ENCODE assay signal across 8 cellular contexts in genomic region chr2:74290466-74291216, GRCh38. TPM values are rescaled to one million over a fixed set of nuclear protein-coding genes. Genes with fewer than 3 reads are reported as not detected.
DNase-seq lines count a peak whose midpoint lies in the region; ATAC-seq and TF ChIP-seq lines count a peak whose summit lies in the region.

No MANE protein-coding gene starts in this region.

- CTCF ChIA-PET in activated CD8-positive, alpha-beta T cell treated with anti-CD3 and anti-CD28 coated beads, Interleukin-2, amount 10 ng/mL, durations not matched to agents 7 days and 5 days (lab: Charles Lee): interaction anchor here (1.2 to 2.6 kb wide), 4 partner anchors 25 to 101 kb away, joined by 3 to 20 read pairs (median 8); no protein-coding TSS in a partner anchor
- CTCF ChIA-PET in naive thymus-derived CD4-positive, alpha-beta T cell (lab: Charles Lee): interaction anchor here (0.9 to 1.9 kb wide), 2 partner anchors 41 to 44 kb away, joined by 3 to 7 read pairs; no protein-coding TSS in a partner anchor

- in situ Hi-C loops in HAP-1 (cut with MboI; ENCODE audit: low sequenced_read_pairs): no loop called here

- H3K27ac ChIP-seq in naive thymus-derived CD4-positive, alpha-beta T cell (ENCODE audit: low read depth, low read length): peak overlapping the region; percentile 72

- H3K27me3 ChIP-seq in naive thymus-derived CD4-positive, alpha-beta T cell (ENCODE audit: control insufficient read depth in 2 of 2, insufficient read depth in 2 of 2, low read length in 2 of 2): no peaks in the 10 kb centered on the region
- H3K27me3 ChIP-seq in HAP-1 (ENCODE audit: low read depth): no peaks in the 10 kb centered on the region
- no peaks in the 10 kb centered on the region for H3K27me3 ChIP-seq in BE2C

- POLR2A ChIA-PET in activated CD8-positive, alpha-beta T cell treated with anti-CD3 and anti-CD28 coated beads, Interleukin-2, amount 10 ng/mL, durations not matched to agents 7 days and 5 days (lab: Charles Lee): interaction anchor here (1.1 to 1.8 kb wide), 4 partner anchors 9 to 24 kb away, joined by 3 to 9 read pairs (median 4); no protein-coding TSS in a partner anchor
- POLR2A ChIA-PET in naive thymus-derived CD4-positive, alpha-beta T cell (lab: Charles Lee): interaction anchor here (0.6 to 1.5 kb wide), 5 partner anchors 10 to 272 kb away, joined by 3 to 4 read pairs (median 3); no protein-coding TSS in a partner anchor

- peaks cover 0 to 3% (median 0%) of the 10 kb centered on the region in 3 experiments for H3K36me3 ChIP-seq in naive thymus-derived CD4-positive, alpha-beta T cell (ENCODE audit: control insufficient read depth in 2 of 3, insufficient read depth in 3 of 3, low read length in 3 of 3)
- no peaks in the 10 kb centered on the region for H3K36me3 ChIP-seq in HAP-1 (replicated peaks)
- H3K36me3 ChIP-seq in BE2C: no peaks in the 10 kb centered on the region

- peak overlapping the region; percentile 85 for H3K27ac Mint-ChIP-seq in activated CD8-positive, alpha-beta T cell treated with anti-CD3 and anti-CD28 coated beads, Interleukin-2, amount 10 ng/mL, durations not matched to agents 7 days and 5 days
- peak overlapping the region; percentile 74 to 96 (median 91) for H3K27ac Mint-ChIP-seq in naive thymus-derived CD4-positive, alpha-beta T cell

- peak; percentile 51 for TF ChIP-seq POLR2A in GM18505 (IDR thresholded peaks at IDR 0.05; ENCODE audit: borderline replicate concordance, extremely low read depth, insufficient read depth, insufficient read length)

- no peaks in the 10 kb centered on the region for H3K36me3 Mint-ChIP-seq in activated CD8-positive, alpha-beta T cell treated with anti-CD3 and anti-CD28 coated beads, Interleukin-2, amount 10 ng/mL, durations not matched to agents 7 days and 5 days (ENCODE audit: low read depth)
- H3K36me3 Mint-ChIP-seq in naive thymus-derived CD4-positive, alpha-beta T cell: peaks cover 0 to 17% (median 9%) of the 10 kb centered on the region in 5 donors

- H3K4me3 ChIP-seq in naive thymus-derived CD4-positive, alpha-beta T cell (ENCODE audit: low read length): peak overlapping the region; percentile 27
- H3K4me3 ChIP-seq in HAP-1 (no peak overlapping the region), BE2C (ENCODE audit: low read depth, low read length) (no peak overlapping the region)

- ATAC-seq in GM18505 (IDR thresholded peaks at IDR 0.05; ENCODE audit: unreplicated experiment) (peak; percentile 55), HG02885 (IDR thresholded peaks at IDR 0.05; ENCODE audit: poor library complexity, unreplicated experiment) (peak; percentile 68)
- ATAC-seq in activated CD8-positive, alpha-beta T cell treated with anti-CD3 and anti-CD28 coated beads, Interleukin-2, amount 10 ng/mL, durations not matched to agents 7 days and 5 days: peak; percentile 85
- peak; percentile 82 for ATAC-seq in naive thymus-derived CD4-positive, alpha-beta T cell

- peaks cover 17 to 25% of the 10 kb centered on the region in 2 donors for H3K4me1 ChIP-seq in naive thymus-derived CD4-positive, alpha-beta T cell (ENCODE audit: control insufficient read depth in 2 of 2, insufficient read depth in 2 of 2, low read length in 2 of 2)
- peaks cover 25% of the 10 kb centered on the region for H3K4me1 ChIP-seq in HAP-1
- no peaks in the 10 kb centered on the region for H3K4me1 ChIP-seq in BE2C

- intact Hi-C loops in naive thymus-derived CD4-positive, alpha-beta T cell (cut with micrococcal nuclease): loop anchor here (1.0 to 2.0 kb wide), 2 partner anchors 23 to 24 kb away; no protein-coding TSS in a partner anchor

- H3K27me3 Mint-ChIP-seq in activated CD8-positive, alpha-beta T cell treated with anti-CD3 and anti-CD28 coated beads, Interleukin-2, amount 10 ng/mL, durations not matched to agents 7 days and 5 days (ENCODE audit: low read depth): no peaks in the 10 kb centered on the region
- no peaks in the 10 kb centered on the region for H3K27me3 Mint-ChIP-seq in naive thymus-derived CD4-positive, alpha-beta T cell

- no peaks in the 10 kb centered on the region for H3K9me3 ChIP-seq in naive thymus-derived CD4-positive, alpha-beta T cell (ENCODE audit: control insufficient read depth in 2 of 3, low read length in 3 of 3)
- H3K9me3 ChIP-seq in HAP-1 (no peaks in the 10 kb centered on the region), BE2C (no peaks in the 10 kb centered on the region)

- no peak for TF ChIP-seq CTCF in BE2C (IDR thresholded peaks at IDR 0.05; ENCODE audit: low read depth, low read length)

- H3K4me1 Mint-ChIP-seq in activated CD8-positive, alpha-beta T cell treated with anti-CD3 and anti-CD28 coated beads, Interleukin-2, amount 10 ng/mL, durations not matched to agents 7 days and 5 days (ENCODE audit: low read depth): peaks cover 20% of the 10 kb centered on the region
- H3K4me1 Mint-ChIP-seq in naive thymus-derived CD4-positive, alpha-beta T cell: peaks cover 12 to 35% (median 25%) of the 10 kb centered on the region in 7 donors

- no peaks in the 10 kb centered on the region for H3K9me3 Mint-ChIP-seq in activated CD8-positive, alpha-beta T cell treated with anti-CD3 and anti-CD28 coated beads, Interleukin-2, amount 10 ng/mL, durations not matched to agents 7 days and 5 days (ENCODE audit: insufficient read depth)
- peaks cover 0 to 2% (median 0%) of the 10 kb centered on the region in 11 donors for H3K9me3 Mint-ChIP-seq in naive thymus-derived CD4-positive, alpha-beta T cell

- peak overlapping the region; percentile 20 for H3K4me3 Mint-ChIP-seq in activated CD8-positive, alpha-beta T cell treated with anti-CD3 and anti-CD28 coated beads, Interleukin-2, amount 10 ng/mL, durations not matched to agents 7 days and 5 days
- H3K4me3 Mint-ChIP-seq in naive thymus-derived CD4-positive, alpha-beta T cell: peak overlapping the region; percentile 42 to 90 (median 76)

- peak; percentile 72 for DNase-seq in activated CD8-positive, alpha-beta T cell treated with anti-CD3 and anti-CD28 coated beads, Interleukin-2, amount 10 ng/mL, durations not matched to agents 7 days and 5 days
- peak in 8 of 9 donors; percentile 11 to 73 (median 57) for DNase-seq in naive thymus-derived CD4-positive, alpha-beta T cell
- no peak for DNase-seq in amniotic stem cell (lab: John Stamatoyannopoulos, UW)
- DNase-seq in HAP-1 (ENCODE audit: low spot score in 2 of 2): no peak
- DNase-seq in NCI-H1417 (lab: John Stamatoyannopoulos, UW): no peak
- DNase-seq in BE2C: no peak

RNA-seq across cellular contexts. Expression of gene SLC4A5, which starts 52.6 kb away (rescaled TPM):
- 1 to 10 TPM; 1.6 to 2.8 TPM for total RNA-seq in activated CD8-positive, alpha-beta T cell treated with anti-CD3 and anti-CD28 coated beads, Interleukin-2, amount 10 ng/mL, durations not matched to agents 7 days and 5 days
- 10 to 100 TPM in 4 of 5 experiments, 1 to 10 TPM in 1; 2.0 to 20.8 (median 18.5) TPM for total RNA-seq in naive thymus-derived CD4-positive, alpha-beta T cell
- polyA plus RNA-seq in naive thymus-derived CD4-positive, alpha-beta T cell: 1 to 10 TPM in 1 of 2 donors, under 1 TPM in 1; 0.59 to 3.3 TPM
- polyA plus RNA-seq in BE2C (2012; ENCODE audit: insufficient read depth, insufficient read length, low read depth): 1.0 TPM

Comparison
In these comparisons a context has a peak if more than half of its experiments do, and no peak if none do; other contexts are left out.
1. DNase-seq: peak in activated CD8-positive, alpha-beta T cell treated with anti-CD3 and anti-CD28 coated beads, Interleukin-2, amount 10 ng/mL, durations not matched to agents 7 days and 5 days (single experiment) and naive thymus-derived CD4-positive, alpha-beta T cell (8 of 9); none in amniotic stem cell (single experiment), HAP-1 (0 of 2), NCI-H1417 (0 of 3) and BE2C (single experiment).
2. Peak in every context shown above with its lines, with median percentiles within 50 percentile points of each other: ATAC-seq.